In genomic region chr9:68304212-68304611, GRCh38 we compare ENCODE assay signal across 14 cellular contexts. TPM values are rescaled to one million over a fixed set of nuclear protein-coding genes. Genes with fewer than 3 reads are reported as not detected.
"Had no signal": no experiment of that assay in that cellular context is flagged by ENCODE, and none has a peak within 500 bp of the region (broad histone marks: within the 10 kb centered on the region; RNA-seq: fewer than 3 reads in every experiment).

No MANE protein-coding gene starts in this region.

RNA-seq across cellular contexts. Expression of gene FOXD4L3, which starts 1.5 kb away (rescaled TPM):
- total RNA-seq: activated B cell treated with CpG ODN at 0.5 μM for 24 hours; activated CD4-positive, alpha-beta memory T cell treated with anti-CD3 and anti-CD28 coated beads for 36 hours; activated CD4-positive, alpha-beta memory T cell treated with anti-CD3 and anti-CD28 coated beads, Interleukin-2, amount 10 ng/mL, durations not matched to agents 7 days and 5 days; activated CD4-positive, alpha-beta T cell treated with anti-CD3 and anti-CD28 coated beads for 36 hours; activated CD4-positive, alpha-beta T cell treated with anti-CD3 and anti-CD28 coated beads, Interleukin-2, amount 10 ng/mL, durations not matched to agents 24 days and 14 days; T-helper 17 cell; T-helper 2 cell treated with Interferon-gamma antibody and Interleukin-4, amounts not matched to agents 100 ng/mL and 5 ng/mL, for 36 hours; WTC11 had no signal

RNA-seq across cellular contexts. Expression of gene PGM5, which starts 52.2 kb away (rescaled TPM):
- total RNA-seq: activated B cell treated with CpG ODN at 0.5 μM for 24 hours; activated CD4-positive, alpha-beta memory T cell treated with anti-CD3 and anti-CD28 coated beads for 36 hours; activated CD4-positive, alpha-beta memory T cell treated with anti-CD3 and anti-CD28 coated beads, Interleukin-2, amount 10 ng/mL, durations not matched to agents 7 days and 5 days; activated CD4-positive, alpha-beta T cell treated with anti-CD3 and anti-CD28 coated beads for 36 hours; activated CD4-positive, alpha-beta T cell treated with anti-CD3 and anti-CD28 coated beads, Interleukin-2, amount 10 ng/mL, durations not matched to agents 24 days and 14 days; activated CD4-positive, alpha-beta T cell treated with anti-CD3 and anti-CD28 coated beads, Interleukin-2, amount 10 ng/mL, durations not matched to agents 7 days and 5 days; activated CD8-positive, alpha-beta memory T cell treated with anti-CD3 and anti-CD28 coated beads for 36 hours; activated CD8-positive, alpha-beta memory T cell treated with anti-CD3 and anti-CD28 coated beads, Interleukin-2, amount 10 ng/mL, durations not matched to agents 7 days and 5 days; activated CD8-positive, alpha-beta T cell treated with anti-CD3 and anti-CD28 coated beads for 36 hours; activated CD8-positive, alpha-beta T cell treated with anti-CD3 and anti-CD28 coated beads, Interleukin-2, amount 10 ng/mL, durations not matched to agents 7 days and 5 days; T-helper 1 cell treated with Interleukin-12 subunit alpha and Interleukin-12 subunit beta and Interleukin-4 antibody, amounts not matched to agents 30 ng/mL and 1 ng/mL, for 36 hours; T-helper 2 cell treated with Interferon-gamma antibody and Interleukin-4, amounts not matched to agents 100 ng/mL and 5 ng/mL, for 36 hours had no signal
